In genomic region chr10:83555264-83555663, GRCh38 we compare ENCODE assay signal across 18 cellular contexts.
DNase-seq lines count a peak whose midpoint lies in the region; ATAC-seq and TF ChIP-seq lines count a peak whose summit lies in the region.
"Had no signal": no experiment of that assay in that cellular context is flagged by ENCODE, and none has a peak within 500 bp of the region (broad histone marks: within the 10 kb centered on the region; RNA-seq: fewer than 3 reads in every experiment).

No MANE protein-coding gene starts in this region.

- POLR2A ChIA-PET in activated CD4-positive, alpha-beta memory T cell treated with anti-CD3 and anti-CD28 coated beads for 36 hours (lab: Charles Lee): no interaction called here

- CTCF ChIA-PET in activated CD4-positive, alpha-beta memory T cell treated with anti-CD3 and anti-CD28 coated beads for 36 hours (lab: Charles Lee): no interaction called here

- no peaks in the 10 kb centered on the region for H3K9me3 Mint-ChIP-seq in activated CD4-positive, alpha-beta memory T cell treated with anti-CD3 and anti-CD28 coated beads for 36 hours

- no peak overlapping the region for H3K27ac Mint-ChIP-seq in activated CD4-positive, alpha-beta memory T cell treated with anti-CD3 and anti-CD28 coated beads for 36 hours
- H3K27ac Mint-ChIP-seq: H9; stimulated activated memory B cell treated with anti-CD40 and anti-IgM and Interleukin-4, amounts not matched to agents 10 μg/mL and 1 μg/mL and 100 μg/mL, for 72 hours had no signal

- H3K36me3 Mint-ChIP-seq in activated CD4-positive, alpha-beta memory T cell treated with anti-CD3 and anti-CD28 coated beads for 36 hours: no peaks in the 10 kb centered on the region
- H3K36me3 Mint-ChIP-seq: stimulated activated memory B cell treated with anti-CD40 and anti-IgM and Interleukin-4, amounts not matched to agents 10 μg/mL and 1 μg/mL and 100 μg/mL, for 72 hours had no signal

- DNase-seq in lower leg skin (ENCODE audit: low spot score in 2 of 2) (no peak), DMS 273 treated with DMSO at 0.1 percent for 48 hours (lab: John Stamatoyannopoulos, UW) (no peak)
- DNase-seq in activated CD4-positive, alpha-beta memory T cell treated with anti-CD3 and anti-CD28 coated beads for 36 hours: no peak
- no peak for DNase-seq in stimulated activated CD4-positive, alpha-beta T cell treated with anti-CD3 and anti-CD28 coated beads, Interleukin-15, amount 100 ng/mL, for 24 hours
- DNase-seq: activated T-cell treated with anti-CD3 and anti-CD28 coated beads, Interleukin-2, amount 50 U/mL, for 48 hours; GF-D8; H9; left lung; NCI-H1436 treated with DMSO at 0.1 percent for 48 hours; NCI-H446 had no signal

- no peak overlapping the region for H3K4me3 ChIP-seq in lower leg skin (ENCODE audit: low read depth, poor library complexity, severe bottlenecking)
- H3K4me3 ChIP-seq: left lung, SJSA1, skin epidermis had no signal

- no peak for TF ChIP-seq CTCF in lower leg skin (IDR thresholded peaks at IDR 0.05)

- intact Hi-C loops in lower leg skin (cut with DNase I; ENCODE audit: low total_unique reads): no loop called here
- intact Hi-C loops in activated CD4-positive, alpha-beta memory T cell treated with anti-CD3 and anti-CD28 coated beads for 36 hours (cut with micrococcal nuclease): no loop called here

- H3K4me3 Mint-ChIP-seq in activated CD4-positive, alpha-beta memory T cell treated with anti-CD3 and anti-CD28 coated beads for 36 hours: no peak overlapping the region
- H3K4me3 Mint-ChIP-seq: central memory CD8-positive, alpha-beta T cell; H9; stimulated activated memory B cell treated with anti-CD40 and anti-IgM and Interleukin-4, amounts not matched to agents 10 μg/mL and 1 μg/mL and 100 μg/mL, for 72 hours had no signal

- no peak for TF ChIP-seq POLR2A in lower leg skin (IDR thresholded peaks at IDR 0.05)

- H3K27me3 Mint-ChIP-seq in activated CD4-positive, alpha-beta memory T cell treated with anti-CD3 and anti-CD28 coated beads for 36 hours: no peaks in the 10 kb centered on the region
- H3K27me3 Mint-ChIP-seq: central memory CD8-positive, alpha-beta T cell; stimulated activated memory B cell treated with anti-CD40 and anti-IgM and Interleukin-4, amounts not matched to agents 10 μg/mL and 1 μg/mL and 100 μg/mL, for 72 hours had no signal

- ATAC-seq in GM18867 (IDR thresholded peaks at IDR 0.05; ENCODE audit: unreplicated experiment) (peak; percentile 97), GM21515 (IDR thresholded peaks at IDR 0.05; ENCODE audit: unreplicated experiment) (peak; percentile 65), HG02973 (IDR thresholded peaks at IDR 0.05; ENCODE audit: unreplicated experiment) (peak; percentile 56), HG03575 (IDR thresholded peaks at IDR 0.05; ENCODE audit: extremely low read depth, insufficient number of reproducible peaks, low FRiP score, unreplicated experiment) (peak; percentile 58)
- ATAC-seq: left lung; stimulated activated memory B cell treated with anti-CD40 and anti-IgM and Interleukin-4, amounts not matched to agents 10 μg/mL and 1 μg/mL and 100 μg/mL, for 72 hours had no signal

- no peaks in the 10 kb centered on the region for H3K4me1 Mint-ChIP-seq in activated CD4-positive, alpha-beta memory T cell treated with anti-CD3 and anti-CD28 coated beads for 36 hours (ENCODE audit: low read depth)
- H3K4me1 Mint-ChIP-seq: central memory CD8-positive, alpha-beta T cell; stimulated activated memory B cell treated with anti-CD40 and anti-IgM and Interleukin-4, amounts not matched to agents 10 μg/mL and 1 μg/mL and 100 μg/mL, for 72 hours had no signal
